In genomic region chr6:36855750-36856149, GRCh38 we compare ENCODE assay signal across 23 cellular contexts. TPM values are rescaled to one million over a fixed set of nuclear protein-coding genes. Genes with fewer than 3 reads are reported as not detected.
A peak's percentile ranks its signal among the peaks of the same experiment; 100 is the strongest.
DNase-seq lines count a peak whose midpoint lies in the region; ATAC-seq and TF ChIP-seq lines count a peak whose summit lies in the region.
"Had no signal": no experiment of that assay in that cellular context is flagged by ENCODE, and none has a peak within 500 bp of the region (broad histone marks: within the 10 kb centered on the region; RNA-seq: fewer than 3 reads in every experiment).

No MANE protein-coding gene starts in this region.

- ATAC-seq in heart left ventricle (no peak), HG02678 (IDR thresholded peaks at IDR 0.05; ENCODE audit: unreplicated experiment) (no peak)

- peaks cover 0 to 29% (median 7%) of the 10 kb centered on the region in 9 donors for H3K36me3 ChIP-seq in heart left ventricle
- peaks cover 0 to 4% of the 10 kb centered on the region in 2 donors for H3K36me3 ChIP-seq in thyroid gland

- H3K4me3 Mint-ChIP-seq in dendritic cell treated with granulocyte-macrophage colony-stimulating factor and Interleukin-4, amounts not matched to agents 40 ng/mL and 50 ng/mL, for 4 days: no peak overlapping the region
- H3K4me3 Mint-ChIP-seq: IgD-negative memory B cell had no signal

- DNase-seq in heart left ventricle: no peak
- no peak for DNase-seq in cardiac septum (ENCODE audit: low spot score)
- DNase-seq in EH (ENCODE audit: low read depth): peak; percentile 24
- DNase-seq in thyroid gland: no peak
- no peak for DNase-seq in H4 (ENCODE audit: low spot score)
- DNase-seq: ACHN, Calu3, DMS153, DND-41, MM.1S, NCI-H1048, NCI-H1694, NCI-H446 treated with DMSO at 0.1 percent for 48 hours, NCI-H526, PC-9, RPMI8226, SHP77 treated with DMSO at 0.1 percent for 48 hours had no signal

- H3K27ac ChIP-seq in heart left ventricle (peak overlapping the region in 9 of 12 donors; percentile 30 to 76 (median 53)), thyroid gland (peak overlapping the region; percentile 70 to 85 (median 72))
- H3K27ac ChIP-seq: 22Rv1, KMS-11, PC-9 had no signal

- H3K9me3 Mint-ChIP-seq in dendritic cell treated with granulocyte-macrophage colony-stimulating factor and Interleukin-4, amounts not matched to agents 40 ng/mL and 50 ng/mL, for 4 days: peaks cover 21% of the 10 kb centered on the region

- no peaks in the 10 kb centered on the region for H3K27me3 ChIP-seq in heart left ventricle
- H3K27me3 ChIP-seq in thyroid gland: no peaks in the 10 kb centered on the region
- H3K27me3 ChIP-seq: BE2C had no signal

- peaks cover 0 to 54% (median 33%) of the 10 kb centered on the region in 12 donors for H3K4me1 ChIP-seq in heart left ventricle
- H3K4me1 ChIP-seq in thyroid gland: peaks cover 15 to 27% of the 10 kb centered on the region in 2 donors

- H3K9me3 ChIP-seq in heart left ventricle (no peaks in the 10 kb centered on the region), thyroid gland (no peaks in the 10 kb centered on the region)
- H3K9me3 ChIP-seq: BE2C had no signal

- TF ChIP-seq POLR2A in heart left ventricle (IDR thresholded peaks at IDR 0.05) (no peak), thyroid gland (IDR thresholded peaks at IDR 0.05) (no peak)

- peak overlapping the region; percentile 49 for H3K27ac Mint-ChIP-seq in dendritic cell treated with granulocyte-macrophage colony-stimulating factor and Interleukin-4, amounts not matched to agents 40 ng/mL and 50 ng/mL, for 4 days
- H3K27ac Mint-ChIP-seq: IgD-negative memory B cell had no signal

- TF ChIP-seq CTCF in heart left ventricle (IDR thresholded peaks at IDR 0.05): no peak
- no peak for TF ChIP-seq CTCF in thyroid gland (IDR thresholded peaks at IDR 0.05)

- 84 to 89% (median 85%) methylated on average over 10 of the region's 10 CpGs for WGBS in heart left ventricle, 4 donors
- 92 to 95% methylated on average over 10 of the region's 10 CpGs for WGBS in thyroid gland, 2 donors

- peaks cover 63% of the 10 kb centered on the region for H3K4me1 Mint-ChIP-seq in dendritic cell treated with granulocyte-macrophage colony-stimulating factor and Interleukin-4, amounts not matched to agents 40 ng/mL and 50 ng/mL, for 4 days (ENCODE audit: low read depth)

- intact Hi-C loops in heart left ventricle (cut with DNase I): loop anchor here in 5 of 10 donors (10.0 kb wide), 2 partner anchors 231 to 241 kb away; no protein-coding TSS in a partner anchor
- intact Hi-C loops in cardiac septum (cut with DNase I): no loop called here
- intact Hi-C loops in dendritic cell treated with granulocyte-macrophage colony-stimulating factor and Interleukin-4, amounts not matched to agents 40 ng/mL and 50 ng/mL, for 4 days (cut with micrococcal nuclease): no loop called here
- intact Hi-C loops in thyroid gland (cut with DNase I): no loop called here

- H3K27me3 Mint-ChIP-seq in dendritic cell treated with granulocyte-macrophage colony-stimulating factor and Interleukin-4, amounts not matched to agents 40 ng/mL and 50 ng/mL, for 4 days: no peaks in the 10 kb centered on the region

- H3K4me3 ChIP-seq in heart left ventricle (no peak overlapping the region), thyroid gland (replicated peaks in 1 of 3) (no peak overlapping the region)
- H3K4me3 ChIP-seq: PC-9 had no signal

- peaks cover 72% of the 10 kb centered on the region for H3K36me3 Mint-ChIP-seq in dendritic cell treated with granulocyte-macrophage colony-stimulating factor and Interleukin-4, amounts not matched to agents 40 ng/mL and 50 ng/mL, for 4 days (ENCODE audit: low read depth)

RNA-seq across cellular contexts. Expression of gene CPNE5, which starts 16.5 kb away (rescaled TPM):
- 100 to 1,000 TPM in 1 of 9 donors, 10 to 100 TPM in 7, 1 to 10 TPM in 1; 5.2 to 111 (median 28.4) TPM for total RNA-seq in heart left ventricle
- 10 to 100 TPM in 1 of 2 donors, 1 to 10 TPM in 1; 4.0 to 12.1 TPM for polyA plus RNA-seq in heart left ventricle
- 6.7 TPM for total RNA-seq in cardiac septum
- total RNA-seq in thyroid gland: 1 to 10 TPM; 1.1 to 4.6 (median 2.9) TPM
- total RNA-seq in H4 (2014; rRNA removed; shearing (Covaris generic)): not detected in 2 replicates
- total RNA-seq: Calu3 had no signal

RNA-seq across cellular contexts. Expression of gene PPIL1, which starts 18.9 kb away (rescaled TPM):
- total RNA-seq in heart left ventricle (10 to 100 TPM; 30.9 to 61.6 (median 42.6) TPM), cardiac septum (24.9 TPM), thyroid gland (10 to 100 TPM; 35.3 to 69.4 (median 44.3) TPM)
- 10 to 100 TPM; 42.6 to 69.3 TPM for polyA plus RNA-seq in heart left ventricle
- total RNA-seq in H4 (2014; rRNA removed; shearing (Covaris generic)): 76.8 and 78.3 TPM in 2 replicates

RNA-seq across cellular contexts. Expression of gene C6orf89, which starts 30.0 kb away (rescaled TPM):
- 10 to 100 TPM; 54.2 to 86.2 (median 75.5) TPM for total RNA-seq in heart left ventricle
- polyA plus RNA-seq in heart left ventricle: 10 to 100 TPM; 34.0 to 55.9 TPM
- total RNA-seq in cardiac septum: 49.2 TPM
- 10 to 100 TPM; 58.2 to 89.6 (median 68.9) TPM for total RNA-seq in thyroid gland
- total RNA-seq in H4 (2014; rRNA removed; shearing (Covaris generic)): 34.2 and 39.6 TPM in 2 replicates
